ENCODE assay signal across 1 cellular context in genomic region chr3:57227204-57227929, GRCh38.
TF ChIP-seq lines count a peak whose summit lies in the region.

Gene APPL1 (plus strand): TSS chr3:57227729. CDS start chr3:57227884, 155 bp downstream.

TF ChIP-seq in GM12878, 131 proteins besides CTCF, POLR2A, EP300 and RAD21 (continued from another document):
- TF ChIP-seq IRF5 (IDR thresholded peaks at IDR 0.05; ENCODE audit: borderline replicate concordance) (no peak), CREM (IDR thresholded peaks at IDR 0.05; ENCODE audit: low read depth) (no peak), CHD4 (IDR thresholded peaks at IDR 0.05) (no peak)
TF ChIP-seq in GM12878: peak in this region for 42.
